ENCODE assay signal across 19 cellular contexts in the genomic region with DNA sequence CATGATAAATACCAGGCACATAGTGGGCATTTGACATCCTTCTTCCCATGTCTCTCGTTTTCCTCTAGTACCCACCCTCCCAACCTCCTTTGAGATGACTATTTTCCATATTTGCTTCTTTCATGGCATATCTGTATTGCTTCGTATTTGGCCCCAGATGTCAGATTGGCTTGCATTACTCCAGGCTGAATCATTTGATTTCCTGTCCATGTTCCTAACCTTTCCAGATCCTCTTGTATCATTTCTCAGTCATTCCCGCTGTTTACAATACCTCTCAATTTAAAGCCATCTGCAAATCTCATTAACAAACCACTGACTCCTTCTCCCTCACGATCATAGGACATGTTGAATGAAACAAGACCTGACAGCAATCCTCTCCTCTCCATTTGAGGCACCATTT. TPM values are rescaled to one million over a fixed set of nuclear protein-coding genes. Genes with fewer than 3 reads are reported as not detected.
DNase-seq lines count a peak whose midpoint lies in the region; ATAC-seq and TF ChIP-seq lines count a peak whose summit lies in the region.
"Had no signal": no experiment of that assay in that cellular context is flagged by ENCODE, and none has a peak within 500 bp of the region (broad histone marks: within the 10 kb centered on the region; RNA-seq: fewer than 3 reads in every experiment).

No MANE protein-coding gene starts in this region.

- H3K27ac ChIP-seq in brain microvascular endothelial cell: no peak overlapping the region

- in situ Hi-C loops in brain microvascular endothelial cell (cut with HindIII; ENCODE audit: low pct_ligation_motif_present, low sequenced_read_pairs): no loop called here

- TF ChIP-seq CTCF in brain microvascular endothelial cell (IDR thresholded peaks at IDR 0.05; ENCODE audit: low read depth, low read length, missing control alignments): no peak

- no peak overlapping the region for H3K4me3 ChIP-seq in brain microvascular endothelial cell (ENCODE audit: low read depth, low read length)
- H3K4me3 ChIP-seq: K562 had no signal

- H3K27me3 ChIP-seq in brain microvascular endothelial cell (replicated peaks): no peaks in the 10 kb centered on the region

- ATAC-seq in HG03025 (IDR thresholded peaks at IDR 0.05; ENCODE audit: low FRiP score, unreplicated experiment): no peak
- ATAC-seq: activated T-helper 17 cell treated with anti-CD3 and anti-CD28 coated beads, Interleukin-2, amount 50 U/mL, for 72 hours; K562; sciatic nerve had no signal

- H3K36me3 ChIP-seq in brain microvascular endothelial cell (replicated peaks): no peaks in the 10 kb centered on the region

- DNase-seq in Daoy (ENCODE audit: low read depth) (peak; percentile 45), LHCN-M2 (ENCODE audit: low read depth) (peak; percentile 80), brain microvascular endothelial cell (peak; percentile 47), iris pigment epithelial cell (ENCODE audit: low read depth) (peak; percentile 72), pons (ENCODE audit: low spot score) (no peak), UCSD-AML1 (lab: John Stamatoyannopoulos, UW; ENCODE audit: unreplicated experiment) (no peak), CD1c-positive myeloid dendritic cell (ENCODE audit: extremely low spot score) (no peak)
- DNase-seq: activated CD4-positive, CD25-positive, alpha-beta regulatory T cell; hippocampal formation; NCI-H1105 treated with DMSO at 0.1 percent for 48 hours; occipital lobe; Right ventricle myocardium superior; stimulated activated CD4-positive, alpha-beta T cell treated with anti-CD3 and anti-CD28 coated beads, Interleukin-4, amount 100 ng/mL, for 1 hour; substantia nigra; T-helper 2 cell had no signal

RNA-seq across cellular contexts. Expression of gene MTX3, which starts 19.9 kb away (rescaled TPM):
- 18.2 and 24.0 TPM in 2 replicates for total RNA-seq in Daoy (2014; rRNA removed; shearing (Covaris generic))
- 12.1 and 15.0 TPM in 2 replicates for total RNA-seq in LHCN-M2 (2014; rRNA removed)
- 2.3 TPM for polyA plus RNA-seq in LHCN-M2 (2012)

Comparison
In these comparisons a context has a peak if more than half of its experiments do, and no peak if none do; other contexts are left out.
1. DNase-seq: peak in Daoy (single experiment), LHCN-M2 (single experiment), brain microvascular endothelial cell (single experiment) and iris pigment epithelial cell (single experiment); none in pons (single experiment), UCSD-AML1 (single experiment) and CD1c-positive myeloid dendritic cell (single experiment).